In the genomic region with DNA sequence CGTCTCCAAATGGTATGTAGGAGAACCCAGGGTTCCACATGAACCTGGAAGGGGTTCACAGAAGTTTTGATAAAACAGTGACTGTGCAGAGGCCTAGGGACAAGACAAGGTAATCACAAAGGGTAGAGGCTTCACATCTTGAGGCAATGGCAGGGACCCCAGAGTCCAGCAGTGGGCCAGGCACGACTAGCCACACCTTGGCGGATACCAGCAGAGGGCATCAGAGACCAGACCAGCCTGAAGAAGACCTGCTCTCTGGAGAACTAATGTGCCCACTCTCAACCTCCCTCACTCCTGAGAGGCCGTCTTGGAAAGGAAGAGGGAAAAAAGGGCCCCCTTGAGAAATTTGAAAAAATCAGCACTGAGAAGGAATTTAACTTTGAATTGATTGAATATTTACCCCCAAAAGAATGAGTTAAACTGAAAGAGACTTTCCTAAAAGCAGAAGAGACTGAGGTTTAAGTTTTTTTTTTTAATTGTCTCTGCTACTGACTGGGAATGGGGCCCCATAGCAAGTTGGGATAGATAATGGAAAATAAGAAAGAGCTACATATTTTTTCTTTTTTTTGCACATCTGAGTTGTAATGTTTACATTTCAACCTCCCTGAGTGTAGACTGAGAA, we compare ENCODE assay signal across 9 cellular contexts.
A peak's percentile ranks its signal among the peaks of the same experiment; 100 is the strongest.
DNase-seq lines count a peak whose midpoint lies in the region; ATAC-seq, FAIRE-seq and TF ChIP-seq lines count a peak whose summit lies in the region.
"Had no signal": no experiment of that assay in that cellular context is flagged by ENCODE, and none has a peak within 500 bp of the region (broad histone marks: within the 10 kb centered on the region; RNA-seq: fewer than 3 reads in every experiment).

No MANE protein-coding gene starts in this region.

- peaks cover 54% of the 10 kb centered on the region for H3K4me1 Mint-ChIP-seq in brain

- peaks cover 0 to 11% (median 3%) of the 10 kb centered on the region in 4 donors for H3K4me1 ChIP-seq in right lobe of liver

- H3K36me3 ChIP-seq in right lobe of liver = no peaks in the 10 kb centered on the region

- TF ChIP-seq CTCF in GM12865 (IDR thresholded peaks at IDR 0.05; ENCODE audit: insufficient read depth, low read depth, low read length, missing control alignments) = peak; percentile 48
- TF ChIP-seq CTCF in brain (conservative IDR thresholded peaks at IDR 0.05) = peak; percentile 59 to 62
- peak; percentile 53 to 61 (median 59) for TF ChIP-seq CTCF in right lobe of liver (IDR thresholded peaks at IDR 0.05)

- no peak for TF ChIP-seq POLR2A in right lobe of liver (IDR thresholded peaks at IDR 0.05)

- no peaks in the 10 kb centered on the region for H3K9me3 ChIP-seq in right lobe of liver

- FAIRE-seq in RCC 7860 (lab: Jason Lieb, UNC) = no peak
- FAIRE-seq: endometrium had no signal

- H3K27ac ChIP-seq in right lobe of liver = no peak overlapping the region

- DNase-seq in AG08395 (ENCODE audit: low spot score) (peak; percentile 31), GM12865 (ENCODE audit: low read depth) (peak; percentile 56), NCI-H1092 treated with DMSO at 0.1 percent for 48 hours (lab: John Stamatoyannopoulos, UW) (peak; percentile 63), right lobe of liver (peak in 2 of 3 donors; percentile 42 to 58), RCC 7860 (ENCODE audit: low spot score) (no peak)
- no peak for DNase-seq in activated CD4-positive, CD25-positive, alpha-beta regulatory T cell (lab: John Stamatoyannopoulos, UW)

- H3K27ac Mint-ChIP-seq in brain = peak overlapping the region in 3 of 5 experiments; percentile 45 to 67 (median 48)

- H3K36me3 Mint-ChIP-seq in brain = no peaks in the 10 kb centered on the region

- intact Hi-C loops in right lobe of liver (cut with DNase I) = no loop called here

- H3K9me3 Mint-ChIP-seq in brain = no peaks in the 10 kb centered on the region

- peak; percentile 57 to 81 (median 72) for ATAC-seq in right lobe of liver
- ATAC-seq in HG02678 (IDR thresholded peaks at IDR 0.05; ENCODE audit: unreplicated experiment) = no peak

- WGBS in right lobe of liver (ENCODE audit: insufficient coverage, low coverage, low lambda C conversion rate, missing lambda C conversion rate) = 69% methylated on average over 4 of the region's 4 CpGs

- H3K27me3 Mint-ChIP-seq in brain = no peaks in the 10 kb centered on the region

- no peak overlapping the region for H3K4me3 ChIP-seq in GM12865 (ENCODE audit: low read depth, low read length)
- no peak overlapping the region for H3K4me3 ChIP-seq in right lobe of liver

- no peak overlapping the region for H3K4me3 Mint-ChIP-seq in brain

- H3K27me3 ChIP-seq in right lobe of liver = no peaks in the 10 kb centered on the region

Comparison
In these comparisons a context has a peak if more than half of its experiments do, and no peak if none do; other contexts are left out.
1. DNase-seq: peak in AG08395 (single experiment), GM12865 (single experiment), NCI-H1092 treated with DMSO at 0.1 percent for 48 hours (single experiment) and right lobe of liver (2 of 3); none in activated CD4-positive, CD25-positive, alpha-beta regulatory T cell (0 of 4) and RCC 7860 (single experiment).
2. Peak in every context shown above with its lines, with median percentiles within 50 percentile points of each other: CTCF ChIP-seq.